12 cellular contexts compared by ENCODE assay signal in genomic region chr4:123785515-123785914, GRCh38.
DNase-seq lines count a peak whose midpoint lies in the region; ATAC-seq and TF ChIP-seq lines count a peak whose summit lies in the region.
"Had no signal": no experiment of that assay in that cellular context is flagged by ENCODE, and none has a peak within 500 bp of the region (broad histone marks: within the 10 kb centered on the region; RNA-seq: fewer than 3 reads in every experiment).

No MANE protein-coding gene starts in this region.

- no peaks in the 10 kb centered on the region for H3K27me3 ChIP-seq in lower lobe of right lung (ENCODE audit: low read depth)
- no peaks in the 10 kb centered on the region for H3K27me3 ChIP-seq in thyroid gland

- 49 to 72% methylated on average over 3 of the region's 3 CpGs for WGBS in thyroid gland, 2 donors

- TF ChIP-seq CTCF in lower lobe of right lung (IDR thresholded peaks at IDR 0.05), result no peak
- no peak for TF ChIP-seq CTCF in thyroid gland (IDR thresholded peaks at IDR 0.05)

- TF ChIP-seq RAD21 in Ishikawa (IDR thresholded peaks at IDR 0.05; ENCODE audit: low read depth), result no peak

- H3K4me3 ChIP-seq in lower lobe of right lung (no peak overlapping the region), thyroid gland (replicated peaks in 1 of 3) (no peak overlapping the region)
- H3K4me3 ChIP-seq: K562 had no signal

- peak overlapping the region; percentile 66 for H3K27ac ChIP-seq in lower lobe of right lung
- H3K27ac ChIP-seq in thyroid gland, result no peak overlapping the region

- TF ChIP-seq EP300 in Ishikawa (IDR thresholded peaks at IDR 0.05; ENCODE audit: borderline replicate concordance), result peak; percentile 44; the same call in 1 of the 2 replicates

- no peaks in the 10 kb centered on the region for H3K36me3 ChIP-seq in lower lobe of right lung
- H3K36me3 ChIP-seq in thyroid gland, result no peaks in the 10 kb centered on the region

- H3K4me1 ChIP-seq in lower lobe of right lung, result peaks cover 12% of the 10 kb centered on the region
- H3K4me1 ChIP-seq in thyroid gland, result peaks cover 0 to 4% of the 10 kb centered on the region in 2 donors

- no peaks in the 10 kb centered on the region for H3K9me3 ChIP-seq in lower lobe of right lung
- no peaks in the 10 kb centered on the region for H3K9me3 ChIP-seq in thyroid gland

- intact Hi-C loops in lower lobe of right lung (cut with DNase I), result no loop called here
- intact Hi-C loops in thyroid gland (cut with DNase I), result no loop called here

- TF ChIP-seq POLR2A in thyroid gland (IDR thresholded peaks at IDR 0.05), result no peak

- peak; percentile 22 for ATAC-seq in esophagus mucosa
- peak; percentile 19 to 49 for ATAC-seq in lower lobe of right lung
- ATAC-seq in HG03175 (IDR thresholded peaks at IDR 0.05; ENCODE audit: unreplicated experiment), result no peak
- ATAC-seq: K562 had no signal

- DNase-seq in lower lobe of right lung (no peak), thyroid gland (peak; percentile 1 to 14), superior temporal gyrus (ENCODE audit: extremely low spot score) (no peak), GDM1 (lab: John Stamatoyannopoulos, UW) (no peak)
- DNase-seq in effector CD4-positive, alpha-beta T cell, result no peak
- DNase-seq: activated T-cell treated with anti-CD3 and anti-CD28 coated beads, Interleukin-2, amount 50 U/mL, for 1 hour; DMS53; NCI-H774 had no signal

TF ChIP-seq in Ishikawa, 13 proteins besides CTCF, POLR2A, EP300 and RAD21:
- TF ChIP-seq TAF1 (IDR thresholded peaks at IDR 0.05; ENCODE audit: low read depth) (no peak), TCF12 (IDR thresholded peaks at IDR 0.05; ENCODE audit: low read depth) (peak; percentile 67; the same call in 1 of the 2 replicates), USF1 (IDR thresholded peaks at IDR 0.05) (no peak), FOXM1 (IDR thresholded peaks at IDR 0.05; ENCODE audit: borderline replicate concordance, low read depth) (no peak; the same call in 1 of the 2 replicates), CREB1 (IDR thresholded peaks at IDR 0.05; ENCODE audit: low read depth) (no peak), YY1 (IDR thresholded peaks at IDR 0.05; ENCODE audit: low read depth) (no peak), REST (IDR thresholded peaks at IDR 0.05; ENCODE audit: low read depth) (no peak), CEBPB (IDR thresholded peaks at IDR 0.05) (peak; percentile 73), NFIC (IDR thresholded peaks at IDR 0.05) (peak; percentile 33; the same call in 1 of the 2 replicates), MAX (IDR thresholded peaks at IDR 0.05) (no peak), ZBTB7A (IDR thresholded peaks at IDR 0.05; ENCODE audit: low read depth) (no peak), EGR1 (IDR thresholded peaks at IDR 0.05) (no peak), TEAD4 (IDR thresholded peaks at IDR 0.05) (peak; percentile 52)

Comparison
In these comparisons a context has a peak if more than half of its experiments do, and no peak if none do; other contexts are left out.
1. DNase-seq: peak in thyroid gland (2 of 2); none in lower lobe of right lung (single experiment), effector CD4-positive, alpha-beta T cell (single experiment), superior temporal gyrus (single experiment) and GDM1 (single experiment).